17 cellular contexts compared by ENCODE assay signal in genomic region chr7:126658684-126659083, GRCh38.
A peak's percentile ranks its signal among the peaks of the same experiment; 100 is the strongest.
DNase-seq lines count a peak whose midpoint lies in the region; ATAC-seq and TF ChIP-seq lines count a peak whose summit lies in the region.
"Had no signal": no experiment of that assay in that cellular context is flagged by ENCODE, and none has a peak within 500 bp of the region (broad histone marks: within the 10 kb centered on the region; RNA-seq: fewer than 3 reads in every experiment).

No MANE protein-coding gene starts in this region.

- peak overlapping the region; percentile 38 for H3K4me3 ChIP-seq in SU-DHL-6 (ENCODE audit: insufficient read depth, low read length, poor library complexity, severe bottlenecking)
- H3K4me3 ChIP-seq: breast epithelium, upper lobe of right lung had no signal

- peak overlapping the region; percentile 93 for H3K27ac ChIP-seq in SU-DHL-6 (ENCODE audit: low read depth, low read length)
- H3K27ac ChIP-seq: breast epithelium, RWPE1, upper lobe of right lung had no signal

- H3K79me2 ChIP-seq in SU-DHL-6 (ENCODE audit: insufficient read depth, low read length): no peaks in the 10 kb centered on the region

- CTCF ChIA-PET in HEK293T (lab: Yijun Ruan, JAX): no interaction called here

- no peaks in the 10 kb centered on the region for H3K9me2 ChIP-seq in SU-DHL-6 (replicated peaks; ENCODE audit: insufficient read depth, low read length)

- peak overlapping the region; percentile 92 for H3K4me2 ChIP-seq in SU-DHL-6 (ENCODE audit: low read depth, low read length, poor library complexity, severe bottlenecking)

- no peak for TF ChIP-seq CTCF in SU-DHL-6 (IDR thresholded peaks at IDR 0.05; ENCODE audit: insufficient read depth, low read length, poor library complexity, severe bottlenecking)

- peaks cover 35% of the 10 kb centered on the region for H3F3A ChIP-seq in SU-DHL-6 (ENCODE audit: insufficient read depth)

- H2AFZ ChIP-seq in SU-DHL-6 (ENCODE audit: low read depth, low read length, severe bottlenecking): peak overlapping the region; percentile 23

- no peak for DNase-seq in activated CD4-positive, alpha-beta T cell treated with anti-CD3 and anti-CD28 coated beads for 48 hours
- no peak for DNase-seq in HEK293T (ENCODE audit: extremely low spot score)
- no peak for DNase-seq in HuH-7 (ENCODE audit: low spot score)
- DNase-seq in stimulated activated CD4-positive, alpha-beta T cell treated with anti-CD3 and anti-CD28 coated beads, Interleukin-15, amount 100 ng/mL, for 24 hours: no peak
- DNase-seq: activated T-cell treated with anti-CD3 and anti-CD28 coated beads for 4 hours; effector memory CD4-positive, alpha-beta T cell; hippocampal formation; left colon; NCI-H2081 treated with DMSO at 0.1 percent for 48 hours; stimulated activated naive B cell treated with anti-CD40 and anti-IgM and Interleukin-4, amounts not matched to agents 10 μg/mL and 1 μg/mL and 100 μg/mL, for 72 hours; upper lobe of right lung had no signal

- POLR2A ChIA-PET in HEK293T (lab: Yijun Ruan, JAX): no interaction called here

- ATAC-seq in GM18508 (IDR thresholded peaks at IDR 0.05; ENCODE audit: insufficient read depth, unreplicated experiment): peak; percentile 11
- peak; percentile 31 for ATAC-seq in GM21526 (IDR thresholded peaks at IDR 0.05; ENCODE audit: low FRiP score, unreplicated experiment)
- peak; percentile 14 for ATAC-seq in HG03108 (IDR thresholded peaks at IDR 0.05; ENCODE audit: unreplicated experiment)
- ATAC-seq: left colon, upper lobe of right lung had no signal

- H4K20me1 ChIP-seq in SU-DHL-6 (ENCODE audit: low read depth, low read length): no peaks in the 10 kb centered on the region

- H3K9ac ChIP-seq in SU-DHL-6 (ENCODE audit: low read length): peak overlapping the region; percentile 50; the same call in 1 of the 2 replicates

- H3K36me3 ChIP-seq in SU-DHL-6 (ENCODE audit: low read length): no peaks in the 10 kb centered on the region; the same call in 1 of the 2 replicates
- H3K36me3 ChIP-seq: breast epithelium, upper lobe of right lung had no signal

- H3K9me3 ChIP-seq in SU-DHL-6 (ENCODE audit: insufficient read depth, low read length): no peaks in the 10 kb centered on the region
- H3K9me3 ChIP-seq: breast epithelium, upper lobe of right lung had no signal

- no peaks in the 10 kb centered on the region for H3K27me3 ChIP-seq in SU-DHL-6 (ENCODE audit: low read length)
- H3K27me3 ChIP-seq: breast epithelium, upper lobe of right lung had no signal

TF ChIP-seq in HEK293T, 16 proteins besides CTCF, POLR2A, EP300 and RAD21:
- TF ChIP-seq NFRKB (IDR thresholded peaks at IDR 0.05) (no peak), L3MBTL2 (conservative IDR thresholded peaks at IDR 0.05) (no peak), HDGF (IDR thresholded peaks at IDR 0.05; ENCODE audit: borderline replicate concordance) (no peak), ELF4 (IDR thresholded peaks at IDR 0.05) (no peak), FOXM1 (IDR thresholded peaks at IDR 0.05; ENCODE audit: borderline replicate concordance) (no peak), FOXA1 (IDR thresholded peaks at IDR 0.05) (no peak), PKNOX1 (IDR thresholded peaks at IDR 0.05) (no peak), ARNT (IDR thresholded peaks at IDR 0.05) (no peak)
